ENCODE assay signal across 8 cellular contexts in the genomic region with DNA sequence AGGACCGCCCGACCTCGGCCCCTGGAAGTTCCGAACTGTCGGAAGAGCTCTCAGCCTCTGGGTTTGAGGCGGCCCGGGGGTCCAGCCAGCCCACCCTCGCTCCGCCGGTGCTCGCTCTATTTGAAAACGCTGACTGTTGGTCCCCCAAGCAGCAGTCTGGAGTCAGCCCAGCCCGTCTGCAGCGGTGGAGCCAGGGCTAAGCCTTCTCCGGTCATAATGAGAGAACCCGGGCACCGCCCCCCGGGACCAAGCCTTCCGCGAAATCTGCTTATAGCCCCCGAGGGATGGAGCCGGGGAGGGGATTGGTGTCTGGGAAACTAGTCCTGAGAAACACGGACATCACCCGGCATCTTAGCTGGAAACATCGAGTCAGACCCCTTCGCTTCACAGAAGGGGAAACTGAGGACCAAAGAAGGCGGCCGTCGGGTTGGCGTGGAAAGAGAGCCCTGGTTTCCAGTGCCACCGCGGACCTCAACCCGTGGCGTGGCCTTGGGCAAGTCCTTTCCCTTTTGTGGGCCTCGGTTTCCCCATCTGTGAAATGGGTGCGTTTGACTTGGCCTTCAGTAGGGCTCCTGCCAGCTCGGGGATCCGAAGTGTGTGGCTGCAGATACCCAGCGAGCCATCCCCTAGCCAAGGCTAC. TPM values are rescaled to one million over a fixed set of nuclear protein-coding genes. Genes with fewer than 3 reads are reported as not detected.
DNase-seq lines count a peak whose midpoint lies in the region; ATAC-seq and TF ChIP-seq lines count a peak whose summit lies in the region.

No MANE protein-coding gene starts in this region.

- H3K27ac Mint-ChIP-seq in activated CD8-positive, alpha-beta T cell treated with anti-CD3 and anti-CD28 coated beads, Interleukin-2, amount 10 ng/mL, durations not matched to agents 7 days and 5 days, result peak overlapping the region; percentile 84

- no TSS peak for BruUV-seq in HCT116 (replicated peaks; lab: Mats Ljungman, UMichigan)

- WGBS in iPS DF 6.9 (ENCODE audit: insufficient coverage, insufficient read length), result no CpG with 5 or more reads among the region's 39 CpGs
- WGBS in spleen, 5 donors, result 14 to 24% (median 16%) methylated on average over 25 to 39 of the region's 39 CpGs

- H2AFZ ChIP-seq in HCT116 (ENCODE audit: low read depth, low read length, poor library complexity, severe bottlenecking), result no peak overlapping the region

- peaks cover 36% of the 10 kb centered on the region for H3K36me3 Mint-ChIP-seq in activated CD8-positive, alpha-beta T cell treated with anti-CD3 and anti-CD28 coated beads, Interleukin-2, amount 10 ng/mL, durations not matched to agents 7 days and 5 days (ENCODE audit: low read depth)

- peaks cover 49% of the 10 kb centered on the region for H3K79me2 ChIP-seq in HCT116 (ENCODE audit: insufficient read depth, low read length)

- CTCF ChIA-PET in HCT116 (lab: Charles Lee), result no interaction called here
- CTCF ChIA-PET in activated CD8-positive, alpha-beta T cell treated with anti-CD3 and anti-CD28 coated beads, Interleukin-2, amount 10 ng/mL, durations not matched to agents 7 days and 5 days (lab: Charles Lee), result no interaction called here
- CTCF ChIA-PET in RWPE1 (lab: Yijun Ruan, JAX), result no interaction called here

- no peaks in the 10 kb centered on the region for H3K27me3 ChIP-seq in HCT116 (ENCODE audit: insufficient read depth, low read length)
- H3K27me3 ChIP-seq in iPS DF 6.9 (ENCODE audit: control insufficient read depth, insufficient read depth, low read length), result peaks cover 4% of the 10 kb centered on the region
- H3K27me3 ChIP-seq in spleen (replicated peaks in 1 of 7), result peaks cover 0 to 11% (median 0%) of the 10 kb centered on the region in 7 donors

- H3K9ac ChIP-seq in HCT116 (ENCODE audit: low read length), result peak overlapping the region; percentile 74

- RAD21 ChIA-PET in HCT116 (lab: Charles Lee; ENCODE audit: low non-redundant PET in 1 of 2, low total read pairs in 2 of 2, uncharacterized antibody in 2 of 2, unreplicated experiment in 2 of 2), result no interaction called here

- intact Hi-C loops in HCT116 (cut with micrococcal nuclease), result loop anchor here (5.0 kb wide), 1 partner anchor 168 kb away; a partner anchor contains a TSS
- intact Hi-C loops in spleen (cut with DNase I; ENCODE audit: low total_unique reads), result no loop called here

- no peak for TF ChIP-seq POLR2A in HCT116 (IDR thresholded peaks at IDR 0.05; ENCODE audit: borderline replicate concordance, extremely low read depth, insufficient read depth, insufficient read length)
- TF ChIP-seq POLR2A in spleen (IDR thresholded peaks at IDR 0.05), result no peak

- no peak for DNase-seq in HCT116 (ENCODE audit: low read depth, low spot score)
- no peak for DNase-seq in activated CD8-positive, alpha-beta T cell treated with anti-CD3 and anti-CD28 coated beads, Interleukin-2, amount 10 ng/mL, durations not matched to agents 7 days and 5 days
- no peak for DNase-seq in iPS DF 6.9 (ENCODE audit: low read depth, low spot score)
- peak; percentile 85 for DNase-seq in spleen
- no peak for DNase-seq in GF-D8 (lab: John Stamatoyannopoulos, UW)
- no peak for DNase-seq in RWPE1 (ENCODE audit: low spot score)
- no peak for DNase-seq in NCI-H748 treated with DMSO at 0.1 percent for 48 hours (lab: John Stamatoyannopoulos, UW)
- DNase-seq in C1 segment of cervical spinal cord (lab: John Stamatoyannopoulos, UW), result no peak

- H3K4me1 ChIP-seq in HCT116 (ENCODE audit: control insufficient read depth in 1 of 2, insufficient read depth in 2 of 2, low read length in 2 of 2), result peaks cover 17 to 72% of the 10 kb centered on the region in 2 experiments
- H3K4me1 ChIP-seq in iPS DF 6.9 (ENCODE audit: control insufficient read depth, insufficient read depth, low read length), result peaks cover 3% of the 10 kb centered on the region; the same call in 1 of the 2 replicates
- H3K4me1 ChIP-seq in spleen, result peaks cover 29 to 72% (median 58%) of the 10 kb centered on the region in 6 donors

- no peak for ATAC-seq in HCT116
- ATAC-seq in activated CD8-positive, alpha-beta T cell treated with anti-CD3 and anti-CD28 coated beads, Interleukin-2, amount 10 ng/mL, durations not matched to agents 7 days and 5 days, result no peak

- H4K20me1 ChIP-seq in HCT116 (ENCODE audit: insufficient read depth), result no peaks in the 10 kb centered on the region

- POLR2A ChIA-PET in HCT116 (lab: Charles Lee) (no interaction called here), RWPE1 (lab: Yijun Ruan, JAX; ENCODE audit: low non-redundant PET) (no interaction called here)
- POLR2A ChIA-PET in activated CD8-positive, alpha-beta T cell treated with anti-CD3 and anti-CD28 coated beads, Interleukin-2, amount 10 ng/mL, durations not matched to agents 7 days and 5 days (lab: Charles Lee), result no interaction called here

- peak overlapping the region; percentile 82 to 96 for H3K4me3 ChIP-seq in HCT116 (replicated peaks in 1 of 2; ENCODE audit: low read depth in 1 of 2, low read length in 2 of 2)
- H3K4me3 ChIP-seq in iPS DF 6.9 (ENCODE audit: low read length), result peak overlapping the region; percentile 87
- peak overlapping the region; percentile 55 to 90 (median 82) for H3K4me3 ChIP-seq in spleen

- H3K27me3 Mint-ChIP-seq in activated CD8-positive, alpha-beta T cell treated with anti-CD3 and anti-CD28 coated beads, Interleukin-2, amount 10 ng/mL, durations not matched to agents 7 days and 5 days (ENCODE audit: low read depth), result peaks cover 6% of the 10 kb centered on the region

- peak overlapping the region; percentile 75; the same call in 1 of the 2 replicates for H3K27ac ChIP-seq in HCT116 (ENCODE audit: low read depth, low read length)
- no peak overlapping the region for H3K27ac ChIP-seq in iPS DF 6.9 (ENCODE audit: low read length)
- H3K27ac ChIP-seq in spleen, result peak overlapping the region; percentile 78 to 95 (median 91)
- no peak overlapping the region for H3K27ac ChIP-seq in RWPE1

- H3K9me2 ChIP-seq in HCT116 (ENCODE audit: insufficient read depth), result no peaks in the 10 kb centered on the region

- peak overlapping the region; percentile 92 for H3K4me3 Mint-ChIP-seq in activated CD8-positive, alpha-beta T cell treated with anti-CD3 and anti-CD28 coated beads, Interleukin-2, amount 10 ng/mL, durations not matched to agents 7 days and 5 days

- no peaks in the 10 kb centered on the region for H3K9me3 Mint-ChIP-seq in activated CD8-positive, alpha-beta T cell treated with anti-CD3 and anti-CD28 coated beads, Interleukin-2, amount 10 ng/mL, durations not matched to agents 7 days and 5 days (ENCODE audit: insufficient read depth)

- peaks cover 77% of the 10 kb centered on the region for H3K4me1 Mint-ChIP-seq in activated CD8-positive, alpha-beta T cell treated with anti-CD3 and anti-CD28 coated beads, Interleukin-2, amount 10 ng/mL, durations not matched to agents 7 days and 5 days (ENCODE audit: low read depth)

- no peaks in the 10 kb centered on the region for H3K9me3 ChIP-seq in HCT116 (ENCODE audit: control insufficient read depth in 1 of 2, insufficient read depth in 1 of 2, low read depth in 1 of 2, low read length in 2 of 2)
- H3K9me3 ChIP-seq in iPS DF 6.9 (ENCODE audit: control insufficient read depth, insufficient read depth, low read length), result no peaks in the 10 kb centered on the region
- H3K9me3 ChIP-seq in spleen, result no peaks in the 10 kb centered on the region

- H3K36me3 ChIP-seq in HCT116 (ENCODE audit: control insufficient read depth in 1 of 2, insufficient read depth in 2 of 2, low read length in 2 of 2) (peaks cover 5 to 7% of the 10 kb centered on the region in 2 experiments; a peak in 2 of 4 replicates), iPS DF 6.9 (ENCODE audit: control insufficient read depth, insufficient read depth, low read length) (no peaks in the 10 kb centered on the region), spleen (peaks cover 0 to 13% (median 3%) of the 10 kb centered on the region in 6 donors)

- no peak for TF ChIP-seq CTCF in HCT116 (IDR thresholded peaks at IDR 0.05 in 2 of 3, conservative IDR thresholded peaks at IDR 0.05 in 1 of 3; ENCODE audit: borderline replicate concordance in 1 of 3, insufficient read depth in 1 of 3, low read depth in 2 of 3, low read length in 2 of 3)
- TF ChIP-seq CTCF in spleen (IDR thresholded peaks at IDR 0.05 in 8 of 11, conservative IDR thresholded peaks at IDR 0.05 in 3 of 11), result no peak
- no peak for TF ChIP-seq CTCF in RWPE1 (conservative IDR thresholded peaks at IDR 0.05; ENCODE audit: low read depth)

- no peak for TF ChIP-seq RAD21 in HCT116 (IDR thresholded peaks at IDR 0.05; ENCODE audit: low read depth)

- H3K4me2 ChIP-seq in HCT116 (ENCODE audit: low read length), result peak overlapping the region; percentile 96

TF ChIP-seq in HCT116, 20 proteins besides CTCF, POLR2A, EP300 and RAD21:
- TF ChIP-seq EGR1 (IDR thresholded peaks at IDR 0.05; ENCODE audit: low read depth) (no peak), CBX3 (IDR thresholded peaks at IDR 0.05; ENCODE audit: low read depth) (peak; percentile 72; the same call in 1 of the 2 replicates)
- TF ChIP-seq, protein P1, sequence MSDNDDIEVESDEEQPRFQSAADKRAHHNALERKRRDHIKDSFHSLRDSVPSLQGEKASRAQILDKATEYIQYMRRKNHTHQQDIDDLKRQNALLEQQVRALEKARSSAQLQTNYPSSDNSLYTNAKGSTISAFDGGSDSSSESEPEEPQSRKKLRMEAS (IDR thresholded peaks at IDR 0.05), result peak; percentile 41; the same call in 1 of the 2 replicates
TF ChIP-seq in HCT116: peak in this region for 2.

RNA-seq across cellular contexts. Expression of a gene that starts 1.0 kb away (rescaled TPM):
- total RNA-seq in HCT116 (2021; ENCODE audit: unreplicated experiment) (77.3 TPM), spleen (10 to 100 TPM; 45.8 to 71.1 (median 52.9) TPM)
- 56.0 and 74.0 TPM in 2 replicates for polyA plus RNA-seq in HCT116 (2012)
- 10 to 100 TPM; 77.7 to 80.6 TPM for total RNA-seq in activated CD8-positive, alpha-beta T cell treated with anti-CD3 and anti-CD28 coated beads, Interleukin-2, amount 10 ng/mL, durations not matched to agents 7 days and 5 days
- 10 to 100 TPM; 10.9 to 13.0 (median 11.5) TPM for polyA plus RNA-seq in spleen

Comparison
In these comparisons a context has a peak if more than half of its experiments do, and no peak if none do; other contexts are left out.
1. H3K27ac ChIP-seq: peak in HCT116 (single experiment) and spleen (8 of 8); none in iPS DF 6.9 (single experiment) and RWPE1 (single experiment).
2. Peak in every context shown above with its lines, with median percentiles within 50 percentile points of each other: H3K4me3 ChIP-seq.